1 cellular context compared by ENCODE assay signal in genomic region chr17:1509255-1509943, GRCh38.
TF ChIP-seq lines count a peak whose summit lies in the region.

No MANE protein-coding gene starts in this region.

TF ChIP-seq in HCT116, 20 proteins besides CTCF, POLR2A, EP300 and RAD21 (continued from another document):
- TF ChIP-seq, protein P1, sequence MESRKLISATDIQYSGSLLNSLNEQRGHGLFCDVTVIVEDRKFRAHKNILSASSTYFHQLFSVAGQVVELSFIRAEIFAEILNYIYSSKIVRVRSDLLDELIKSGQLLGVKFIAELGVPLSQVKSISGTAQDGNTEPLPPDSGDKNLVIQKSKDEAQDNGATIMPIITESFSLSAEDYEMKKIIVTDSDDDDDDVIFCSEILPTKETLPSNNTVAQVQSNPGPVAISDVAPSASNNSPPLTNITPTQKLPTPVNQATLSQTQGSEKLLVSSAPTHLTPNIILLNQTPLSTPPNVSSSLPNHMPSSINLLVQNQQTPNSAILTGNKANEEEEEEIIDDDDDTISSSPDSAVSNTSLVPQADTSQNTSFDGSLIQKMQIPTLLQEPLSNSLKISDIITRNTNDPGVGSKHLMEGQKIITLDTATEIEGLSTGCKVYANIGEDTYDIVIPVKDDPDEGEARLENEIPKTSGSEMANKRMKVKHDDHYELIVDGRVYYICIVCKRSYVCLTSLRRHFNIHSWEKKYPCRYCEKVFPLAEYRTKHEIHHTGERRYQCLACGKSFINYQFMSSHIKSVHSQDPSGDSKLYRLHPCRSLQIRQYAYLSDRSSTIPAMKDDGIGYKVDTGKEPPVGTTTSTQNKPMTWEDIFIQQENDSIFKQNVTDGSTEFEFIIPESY (IDR thresholded peaks at IDR 0.05; ENCODE audit: extremely low read depth, insufficient replicate concordance, low read length): no peak
- TF ChIP-seq ZFX (IDR thresholded peaks at IDR 0.05): no peak
- no peak for TF ChIP-seq ELF1 (IDR thresholded peaks at IDR 0.05; ENCODE audit: borderline replicate concordance, low read depth)
- no peak for TF ChIP-seq SRF (IDR thresholded peaks at IDR 0.05; ENCODE audit: low read depth)
- TF ChIP-seq, protein P2, sequence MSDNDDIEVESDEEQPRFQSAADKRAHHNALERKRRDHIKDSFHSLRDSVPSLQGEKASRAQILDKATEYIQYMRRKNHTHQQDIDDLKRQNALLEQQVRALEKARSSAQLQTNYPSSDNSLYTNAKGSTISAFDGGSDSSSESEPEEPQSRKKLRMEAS (IDR thresholded peaks at IDR 0.05): no peak
- TF ChIP-seq TCF7L2 (IDR thresholded peaks at IDR 0.05; ENCODE audit: borderline replicate concordance, extremely low read depth, insufficient read depth, insufficient read length): no peak
